In genomic region chr17:21140911-21141310, GRCh38 we compare ENCODE assay signal across 18 cellular contexts. TPM values are rescaled to one million over a fixed set of nuclear protein-coding genes. Genes with fewer than 3 reads are reported as not detected.
DNase-seq lines count a peak whose midpoint lies in the region; ATAC-seq, FAIRE-seq and TF ChIP-seq lines count a peak whose summit lies in the region.
"Had no signal": no experiment of that assay in that cellular context is flagged by ENCODE, and none has a peak within 500 bp of the region (broad histone marks: within the 10 kb centered on the region; RNA-seq: fewer than 3 reads in every experiment).

No MANE protein-coding gene starts in this region.

- H3K27me3 ChIP-seq in H9 (ENCODE audit: insufficient read depth, low read length) (no peaks in the 10 kb centered on the region), neural progenitor cell (no peaks in the 10 kb centered on the region)
- H3K27me3 ChIP-seq: BLaER1, brain microvascular endothelial cell, right atrium auricular region, upper lobe of right lung had no signal

- no peak overlapping the region for H3K18ac ChIP-seq in H9 (ENCODE audit: insufficient read length, low read depth, low read length)

- H2BK20ac ChIP-seq in H9 (ENCODE audit: low read depth, low read length, poor library complexity, severe bottlenecking): no peak overlapping the region

- ATAC-seq in HG03139 (IDR thresholded peaks at IDR 0.05; ENCODE audit: unreplicated experiment): no peak
- ATAC-seq: lower lobe of right lung, natural killer cell, upper lobe of right lung had no signal

- H3K4me1 ChIP-seq in H9 (ENCODE audit: insufficient read depth, low read length) (no peaks in the 10 kb centered on the region; the same call in 1 of the 2 replicates), neural progenitor cell (no peaks in the 10 kb centered on the region)
- H3K4me1 ChIP-seq: BLaER1, lower lobe of right lung, right atrium auricular region, upper lobe of right lung had no signal

- H4K20me1 ChIP-seq in H9 (ENCODE audit: control insufficient read depth, insufficient read depth, insufficient read length): no peaks in the 10 kb centered on the region
- no peaks in the 10 kb centered on the region for H4K20me1 ChIP-seq in neural progenitor cell (ENCODE audit: low read depth)
- H4K20me1 ChIP-seq: BLaER1 had no signal

- no peak overlapping the region for H4K8ac ChIP-seq in H9 (replicated peaks; ENCODE audit: insufficient read length, low read depth, low read length)

- FAIRE-seq in GM18507 (lab: Jason Lieb, UNC) (peak; percentile 93), HTR-8/SVneo (lab: Jason Lieb, UNC) (peak; percentile 13)

- no peak overlapping the region for H2BK12ac ChIP-seq in H9 (ENCODE audit: insufficient read length, low read depth, low read length)

- no peaks in the 10 kb centered on the region for H3K79me1 ChIP-seq in H9 (ENCODE audit: insufficient read depth, low read depth, low read length, poor library complexity, severe bottlenecking)

- peaks cover 40 to 68% of the 10 kb centered on the region in 2 experiments for H3K9me3 Mint-ChIP-seq in H9
- peaks cover 3% of the 10 kb centered on the region for H3K9me3 Mint-ChIP-seq in osteocyte (ENCODE audit: unreplicated experiment)
- H3K9me3 Mint-ChIP-seq in neural progenitor cell: peaks cover 60% of the 10 kb centered on the region
- H3K9me3 Mint-ChIP-seq: natural killer cell had no signal

- H3K56ac ChIP-seq in H9 (ENCODE audit: insufficient read length, low read depth, low read length): no peak overlapping the region

- H3K4me3 Mint-ChIP-seq in H9: no peak overlapping the region
- no peak overlapping the region for H3K4me3 Mint-ChIP-seq in osteocyte (ENCODE audit: unreplicated experiment)
- H3K4me3 Mint-ChIP-seq in neural progenitor cell: no peak overlapping the region
- H3K4me3 Mint-ChIP-seq: natural killer cell had no signal

- no peak overlapping the region for H2BK5ac ChIP-seq in H9 (ENCODE audit: insufficient read length, low read length)

- H3K36me3 Mint-ChIP-seq in H9 (ENCODE audit: insufficient read depth in 1 of 3, low read depth in 3 of 3): peaks cover 35 to 66% (median 40%) of the 10 kb centered on the region in 3 experiments
- H3K36me3 Mint-ChIP-seq in osteocyte (ENCODE audit: unreplicated experiment): peaks cover 5% of the 10 kb centered on the region
- H3K36me3 Mint-ChIP-seq in neural progenitor cell: peaks cover 15% of the 10 kb centered on the region
- H3K36me3 Mint-ChIP-seq: natural killer cell had no signal

- H3K79me2 ChIP-seq in H9 (ENCODE audit: insufficient read depth, low read length) (no peaks in the 10 kb centered on the region), neural progenitor cell (ENCODE audit: low read depth) (peaks cover 14% of the 10 kb centered on the region)

- H3F3A ChIP-seq in neural progenitor cell (ENCODE audit: low read depth): no peaks in the 10 kb centered on the region

- no peak overlapping the region for H4K91ac ChIP-seq in H9 (ENCODE audit: insufficient read length, low read depth, low read length)

- H4K5ac ChIP-seq in H9 (ENCODE audit: insufficient read length, low read depth, low read length): no peak overlapping the region

- TF ChIP-seq CTCF in H9 (conservative IDR thresholded peaks at IDR 0.05): no peak
- no peak for TF ChIP-seq CTCF in osteocyte (IDR thresholded peaks at IDR 0.05)
- TF ChIP-seq CTCF in neural progenitor cell (IDR thresholded peaks at IDR 0.05): no peak

- H3K23ac ChIP-seq in H9 (ENCODE audit: insufficient read length, low read depth, low read length): no peak overlapping the region

- H3K27ac ChIP-seq in H9 (ENCODE audit: insufficient read length, low read depth, low read length) (no peak overlapping the region), neural progenitor cell (no peak overlapping the region)
- H3K27ac ChIP-seq: BLaER1, brain microvascular endothelial cell, lower lobe of right lung, right atrium auricular region, upper lobe of right lung had no signal

- peaks cover 21% of the 10 kb centered on the region for H3K9me3 ChIP-seq in H9 (ENCODE audit: control insufficient read depth, low read depth, low read length)
- peaks cover 18% of the 10 kb centered on the region for H3K9me3 ChIP-seq in neural progenitor cell (ENCODE audit: low read depth)
- H3K9me3 ChIP-seq: lower lobe of right lung, right atrium auricular region, upper lobe of right lung had no signal

- no peak overlapping the region for H2BK15ac ChIP-seq in H9 (ENCODE audit: low read depth, low read length)

- H3T11ph ChIP-seq in H9 (ENCODE audit: low read length): no peak overlapping the region

- H2AFZ ChIP-seq in H9 (ENCODE audit: low read length) (no peak overlapping the region), neural progenitor cell (replicated peaks) (no peak overlapping the region)

- no peak overlapping the region for H2BK120ac ChIP-seq in H9 (ENCODE audit: low read depth, low read length, poor library complexity, severe bottlenecking)

- no peaks in the 10 kb centered on the region for H3K36me3 ChIP-seq in neural progenitor cell
- H3K36me3 ChIP-seq: brain microvascular endothelial cell, lower lobe of right lung, right atrium auricular region, upper lobe of right lung had no signal

- H3K23me2 ChIP-seq in H9 (ENCODE audit: insufficient read length, low read depth, low read length, poor library complexity, severe bottlenecking): no peaks in the 10 kb centered on the region

- H3K4me3 ChIP-seq in neural progenitor cell: no peak overlapping the region
- H3K4me3 ChIP-seq: BLaER1, lower lobe of right lung, right atrium auricular region, upper lobe of right lung had no signal

- H3K4me1 Mint-ChIP-seq in H9: peaks cover 25 to 27% of the 10 kb centered on the region in 2 experiments
- no peaks in the 10 kb centered on the region for H3K4me1 Mint-ChIP-seq in osteocyte (ENCODE audit: unreplicated experiment)
- H3K4me1 Mint-ChIP-seq in neural progenitor cell: no peaks in the 10 kb centered on the region

- H3K27ac Mint-ChIP-seq in H9 (peak overlapping the region in 2 of 3 experiments; percentile 21 to 80; a peak in 5 of 7 replicates), osteocyte (ENCODE audit: unreplicated experiment) (no peak overlapping the region), neural progenitor cell (no peak overlapping the region)

- H3K4me2 ChIP-seq in H9 (ENCODE audit: insufficient read depth, insufficient read length, low read length): no peak overlapping the region
- no peak overlapping the region for H3K4me2 ChIP-seq in neural progenitor cell
- H3K4me2 ChIP-seq: BLaER1 had no signal

- no peak overlapping the region for H3K4ac ChIP-seq in H9 (ENCODE audit: low read depth, low read length)

- DNase-seq in GM18507 (ENCODE audit: extremely low spot score, insufficient read length, low read depth): peak; percentile 39
- DNase-seq in H9: peak; percentile 12
- no peak for DNase-seq in HTR-8/SVneo (ENCODE audit: insufficient read length, low spot score)
- peak; percentile 36 for DNase-seq in osteocyte (ENCODE audit: extremely low spot score, unreplicated experiment)
- no peak for DNase-seq in neural progenitor cell (ENCODE audit: low spot score)
- DNase-seq in NCI-H2107 (lab: John Stamatoyannopoulos, UW): no peak
- DNase-seq: brain microvascular endothelial cell; DMS79; effector CD8-positive, alpha-beta T cell; lower lobe of right lung; natural killer cell; NCI-H2171 treated with DMSO at 0.1 percent for 48 hours; stimulated activated CD4-positive, alpha-beta T cell treated with anti-CD3 and anti-CD28 coated beads, Interleukin-1b, Interleukin-23, amount 100 ng/mL, for 48 hours; stimulated activated CD8-positive, alpha-beta memory T cell treated with anti-CD3 and anti-CD28 coated beads, Interleukin-4, amount 100 ng/mL, for 48 hours; upper lobe of right lung had no signal

- no peak overlapping the region for H3K14ac ChIP-seq in H9 (ENCODE audit: insufficient read depth, low read length)

- H3K27me3 Mint-ChIP-seq in H9 (ENCODE audit: low read depth) (peaks cover 2% of the 10 kb centered on the region), osteocyte (ENCODE audit: unreplicated experiment) (no peaks in the 10 kb centered on the region), neural progenitor cell (ENCODE audit: insufficient read depth, low read depth) (no peaks in the 10 kb centered on the region)

- H3K9ac ChIP-seq in H9 (ENCODE audit: extremely low read depth, insufficient read length, low read length): no peak overlapping the region
- H3K9ac ChIP-seq in neural progenitor cell: no peak overlapping the region
- H3K9ac ChIP-seq: BLaER1 had no signal

- no CpG with 5 or more reads among the region's 6 CpGs for WGBS in H9 (ENCODE audit: extremely low coverage, insufficient read length, low lambda C conversion rate)

- H2AK5ac ChIP-seq in H9 (ENCODE audit: insufficient read length, low read length): no peak overlapping the region

RNA-seq across cellular contexts. Expression of gene DHRS7B, which starts 14.1 kb away (rescaled TPM):
- total RNA-seq in H9 (2021) (17.2 and 20.3 TPM in 2 replicates), osteocyte (15.7 and 20.1 TPM in 2 replicates), neural progenitor cell (ENCODE audit: low replicate concordance) (21.6 and 29.9 TPM in 2 replicates)

Comparison
In these comparisons a context has a peak if more than half of its experiments do, and no peak if none do; other contexts are left out.
1. DNase-seq: peak in GM18507 (single experiment), H9 (single experiment) and osteocyte (single experiment); none in HTR-8/SVneo (single experiment), neural progenitor cell (single experiment) and NCI-H2107 (single experiment).
2. H3K27ac Mint-ChIP-seq: peak in H9 (2 of 3); none in osteocyte (single experiment) and neural progenitor cell (single experiment).